ENCODE assay signal across 12 cellular contexts in the genomic region with DNA sequence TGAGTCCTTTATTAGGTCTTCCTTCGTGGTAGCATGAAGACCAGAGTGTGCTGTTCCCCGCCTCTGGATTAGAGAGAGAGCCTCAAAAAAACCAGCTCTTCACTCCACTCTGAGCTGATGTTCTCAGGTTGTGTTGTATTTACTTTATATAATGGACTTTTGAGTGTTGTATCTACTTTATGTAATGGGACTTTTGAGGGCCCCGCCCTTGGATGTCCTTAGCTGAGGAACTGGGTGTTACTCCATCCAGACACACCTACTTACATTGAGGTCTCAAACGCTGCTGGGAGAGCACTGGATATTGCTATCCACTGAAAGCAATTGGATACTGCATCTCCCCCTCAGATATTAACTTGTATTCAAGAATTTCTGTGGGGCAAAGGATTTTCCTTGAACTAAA. TPM values are rescaled to one million over a fixed set of nuclear protein-coding genes. Genes with fewer than 3 reads are reported as not detected.
A peak's percentile ranks its signal among the peaks of the same experiment; 100 is the strongest.
DNase-seq lines count a peak whose midpoint lies in the region; ATAC-seq and TF ChIP-seq lines count a peak whose summit lies in the region.
"Had no signal": no experiment of that assay in that cellular context is flagged by ENCODE, and none has a peak within 500 bp of the region (broad histone marks: within the 10 kb centered on the region; RNA-seq: fewer than 3 reads in every experiment).

No MANE protein-coding gene starts in this region.

- H4K20me1 ChIP-seq in BLaER1 treated with 17β-estradiol and CSF1 and Interleukin-3, amounts not matched to agents 10 nM and 100 nM = no peaks in the 10 kb centered on the region

- H3K27ac Mint-ChIP-seq in naive thymus-derived CD8-positive, alpha-beta T cell = peak overlapping the region; percentile 94 to 100 (median 98)
- H3K27ac Mint-ChIP-seq in activated T-helper 2 cell treated with anti-CD3 and anti-CD28 coated beads, Interferon-gamma antibody, Interleukin-2, Interleukin-4, amounts not matched to agents 10 μg/mL and 5 μg/mL and 100 μg/mL, durations not matched to agents 14 hours and 24 hours and 36 hours = no peak overlapping the region

- TF ChIP-seq CTCF in GM12865 (IDR thresholded peaks at IDR 0.05; ENCODE audit: insufficient read depth, low read depth, low read length, missing control alignments) = no peak

- H3K9me3 Mint-ChIP-seq in naive thymus-derived CD8-positive, alpha-beta T cell = no peaks in the 10 kb centered on the region
- H3K9me3 Mint-ChIP-seq in activated T-helper 2 cell treated with anti-CD3 and anti-CD28 coated beads, Interferon-gamma antibody, Interleukin-2, Interleukin-4, amounts not matched to agents 10 μg/mL and 5 μg/mL and 100 μg/mL, durations not matched to agents 14 hours and 24 hours and 36 hours = no peaks in the 10 kb centered on the region
- H3K9me3 Mint-ChIP-seq: activated CD4-positive, alpha-beta T cell treated with anti-CD3 and anti-CD28 coated beads, Interleukin-2, amount 10 ng/mL, durations not matched to agents 24 days and 14 days had no signal

- no peak for ATAC-seq in naive thymus-derived CD8-positive, alpha-beta T cell
- no peak for ATAC-seq in GM18867 (IDR thresholded peaks at IDR 0.05; ENCODE audit: unreplicated experiment)

- DNase-seq in GM12865 (ENCODE audit: low read depth) = no peak
- no peak for DNase-seq in naive thymus-derived CD8-positive, alpha-beta T cell
- DNase-seq in activated T-helper 2 cell treated with anti-CD3 and anti-CD28 coated beads, Interferon-gamma antibody, Interleukin-2, Interleukin-4, amounts not matched to agents 10 μg/mL and 5 μg/mL and 100 μg/mL, durations not matched to agents 14 hours and 24 hours and 36 hours (ENCODE audit: low spot score) = no peak
- DNase-seq in NCI-H128 (lab: John Stamatoyannopoulos, UW; ENCODE audit: unreplicated experiment) = no peak
- no peak for DNase-seq in COLO829 (ENCODE audit: low spot score)
- DNase-seq: brain microvascular endothelial cell, NCI-H1930, T-helper 9 cell had no signal

- H3K4me3 ChIP-seq in BLaER1 treated with 17β-estradiol and CSF1 and Interleukin-3, amounts not matched to agents 10 nM and 100 nM = no peak overlapping the region
- H3K4me3 ChIP-seq in GM12865 (ENCODE audit: low read depth, low read length) = peak overlapping the region; percentile 39

- peaks cover 41 to 95% (median 83%) of the 10 kb centered on the region in 4 donors for H3K4me1 Mint-ChIP-seq in naive thymus-derived CD8-positive, alpha-beta T cell
- peaks cover 33% of the 10 kb centered on the region for H3K4me1 Mint-ChIP-seq in activated T-helper 2 cell treated with anti-CD3 and anti-CD28 coated beads, Interferon-gamma antibody, Interleukin-2, Interleukin-4, amounts not matched to agents 10 μg/mL and 5 μg/mL and 100 μg/mL, durations not matched to agents 14 hours and 24 hours and 36 hours (ENCODE audit: low read depth)

- H3K36me3 ChIP-seq in BLaER1 treated with 17β-estradiol and CSF1 and Interleukin-3, amounts not matched to agents 10 nM and 100 nM = peaks cover 0 to 13% (median 0%) of the 10 kb centered on the region in 11 experiments; a peak in 5 of 22 replicates
- H3K36me3 ChIP-seq: brain microvascular endothelial cell had no signal

- H3K4me1 ChIP-seq in BLaER1 treated with 17β-estradiol and CSF1 and Interleukin-3, amounts not matched to agents 10 nM and 100 nM = peaks cover 23 to 57% (median 50%) of the 10 kb centered on the region in 10 experiments

- no peak overlapping the region for H3K9ac ChIP-seq in BLaER1 treated with 17β-estradiol and CSF1 and Interleukin-3, amounts not matched to agents 10 nM and 100 nM

- POLR2A ChIA-PET in naive thymus-derived CD8-positive, alpha-beta T cell (lab: Charles Lee) = interaction anchor here (0.5 to 8.3 kb wide), 10 partner anchors 14 to 188 kb away, joined by 3 to 120 read pairs (median 4); a partner anchor contains a TSS

- H3K27me3 Mint-ChIP-seq in naive thymus-derived CD8-positive, alpha-beta T cell = no peaks in the 10 kb centered on the region
- no peaks in the 10 kb centered on the region for H3K27me3 Mint-ChIP-seq in activated T-helper 2 cell treated with anti-CD3 and anti-CD28 coated beads, Interferon-gamma antibody, Interleukin-2, Interleukin-4, amounts not matched to agents 10 μg/mL and 5 μg/mL and 100 μg/mL, durations not matched to agents 14 hours and 24 hours and 36 hours (ENCODE audit: low read depth)
- H3K27me3 Mint-ChIP-seq: activated CD4-positive, alpha-beta T cell treated with anti-CD3 and anti-CD28 coated beads, Interleukin-2, amount 10 ng/mL, durations not matched to agents 24 days and 14 days had no signal

- peak overlapping the region in 4 of 11 experiments; percentile 5 to 40 (median 22); a peak in 1 of 22 replicates for H3K27ac ChIP-seq in BLaER1 treated with 17β-estradiol and CSF1 and Interleukin-3, amounts not matched to agents 10 nM and 100 nM
- peak overlapping the region; percentile 6 for H3K27ac ChIP-seq in cingulate gyrus (ENCODE audit: low read depth, low read length)
- H3K27ac ChIP-seq: brain microvascular endothelial cell had no signal

- no peaks in the 10 kb centered on the region for H3K27me3 ChIP-seq in BLaER1 treated with 17β-estradiol and CSF1 and Interleukin-3, amounts not matched to agents 10 nM and 100 nM
- H3K27me3 ChIP-seq: brain microvascular endothelial cell had no signal

- peak overlapping the region; percentile 68 to 88 (median 82) for H3K4me3 Mint-ChIP-seq in naive thymus-derived CD8-positive, alpha-beta T cell
- no peak overlapping the region for H3K4me3 Mint-ChIP-seq in activated T-helper 2 cell treated with anti-CD3 and anti-CD28 coated beads, Interferon-gamma antibody, Interleukin-2, Interleukin-4, amounts not matched to agents 10 μg/mL and 5 μg/mL and 100 μg/mL, durations not matched to agents 14 hours and 24 hours and 36 hours (ENCODE audit: low read depth)

- H3K4me2 ChIP-seq in BLaER1 treated with 17β-estradiol and CSF1 and Interleukin-3, amounts not matched to agents 10 nM and 100 nM = peak overlapping the region in 9 of 11 experiments; percentile 47 to 84 (median 71); a peak in 17 of 22 replicates

- H3K9me3 ChIP-seq in BLaER1 treated with 17β-estradiol and CSF1 and Interleukin-3, amounts not matched to agents 10 nM and 100 nM (replicated peaks in 1 of 11) = peaks cover 0 to 8% (median 0%) of the 10 kb centered on the region in 11 experiments; a peak in 4 of 22 replicates

- intact Hi-C loops in activated T-helper 2 cell treated with anti-CD3 and anti-CD28 coated beads, Interferon-gamma antibody, Interleukin-2, Interleukin-4, amounts not matched to agents 10 μg/mL and 5 μg/mL and 100 μg/mL, durations not matched to agents 14 hours and 24 hours and 36 hours (cut with micrococcal nuclease) = loop anchor here (2.0 to 5.0 kb wide), 2 partner anchors 26 to 44 kb away; no protein-coding TSS in a partner anchor

- peaks cover under 1 to 19% (median 8%) of the 10 kb centered on the region in 3 donors for H3K36me3 Mint-ChIP-seq in naive thymus-derived CD8-positive, alpha-beta T cell
- peaks cover 21% of the 10 kb centered on the region for H3K36me3 Mint-ChIP-seq in activated T-helper 2 cell treated with anti-CD3 and anti-CD28 coated beads, Interferon-gamma antibody, Interleukin-2, Interleukin-4, amounts not matched to agents 10 μg/mL and 5 μg/mL and 100 μg/mL, durations not matched to agents 14 hours and 24 hours and 36 hours (ENCODE audit: low read depth)

RNA-seq across cellular contexts. Expression of a gene that starts 28.2 kb away (rescaled TPM):
- total RNA-seq in naive thymus-derived CD8-positive, alpha-beta T cell = 100 to 1,000 TPM; 106 to 117 TPM
- 10 to 100 TPM; 17.5 to 31.1 (median 20.5) TPM for polyA plus RNA-seq in naive thymus-derived CD8-positive, alpha-beta T cell
- total RNA-seq in activated T-helper 2 cell treated with anti-CD3 and anti-CD28 coated beads, Interferon-gamma antibody, Interleukin-2, Interleukin-4, amounts not matched to agents 10 μg/mL and 5 μg/mL and 100 μg/mL, durations not matched to agents 14 hours and 24 hours and 36 hours = 14.6 and 19.7 TPM in 2 replicates
